ENCODE assay signal across 8 cellular contexts in the genomic region with DNA sequence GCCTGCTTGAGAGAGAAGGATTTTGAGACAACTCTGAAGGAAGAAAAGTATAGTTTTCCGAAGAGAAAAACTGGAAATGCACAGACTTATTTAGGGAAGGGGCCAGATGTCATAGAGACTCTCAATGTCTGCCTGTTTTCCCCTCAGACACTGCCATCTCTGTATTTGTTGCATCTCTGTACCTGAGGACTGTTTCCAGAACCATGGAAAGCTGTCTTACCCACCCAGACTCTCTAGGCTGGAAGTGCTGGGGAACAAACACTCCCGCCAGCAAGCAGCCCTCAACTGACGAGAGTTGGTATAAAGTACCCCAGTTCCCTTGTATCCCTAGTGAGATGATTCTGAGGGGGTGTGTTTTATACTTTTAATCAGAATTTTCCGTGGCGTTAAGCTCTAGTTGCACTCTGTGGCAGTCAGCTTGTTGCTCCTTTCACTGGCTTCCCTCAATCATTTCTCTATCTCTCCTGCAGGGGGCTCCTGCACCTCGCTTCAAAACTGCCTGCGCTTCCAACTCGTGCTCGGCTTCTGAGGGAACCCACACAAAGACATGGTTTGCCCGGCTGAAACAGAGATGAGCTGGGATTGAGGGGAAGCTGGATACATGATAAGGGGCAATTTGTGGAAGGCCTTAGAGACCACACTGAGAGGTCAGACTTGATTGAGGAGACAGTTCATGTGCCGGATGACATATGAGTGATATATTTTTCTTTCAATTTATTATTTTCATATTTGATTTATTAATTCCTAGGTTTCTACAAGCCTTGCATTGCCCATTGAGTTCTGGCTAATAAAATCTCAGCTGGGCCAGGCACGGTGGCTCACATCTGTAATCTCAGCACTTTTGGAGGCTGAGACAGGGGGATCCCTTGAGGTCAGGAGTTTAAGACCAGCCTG. TPM values are rescaled to one million over a fixed set of nuclear protein-coding genes. Genes with fewer than 3 reads are reported as not detected.
DNase-seq lines count a peak whose midpoint lies in the region; ATAC-seq, FAIRE-seq and TF ChIP-seq lines count a peak whose summit lies in the region.

No MANE protein-coding gene starts in this region.

- no peak overlapping the region for H3K27ac Mint-ChIP-seq in chondrocyte (ENCODE audit: unreplicated experiment)

- 0 out of 2 replicates have a peak, but pooled peaks cover 3% of the 10 kb centered on the region for H3K27me3 ChIP-seq in HAP-1 (ENCODE audit: low read depth)
- peaks cover 0 to 28% of the 10 kb centered on the region in 2 experiments; a peak in 4 of 5 replicates for H3K27me3 ChIP-seq in HepG2 (ENCODE audit: control insufficient read depth in 1 of 2, insufficient read depth in 2 of 2, low read length in 2 of 2)

- H3K36me3 Mint-ChIP-seq in chondrocyte (ENCODE audit: low read depth) = no peaks in the 10 kb centered on the region

- H2AFZ ChIP-seq in HepG2 (ENCODE audit: low read length) = no peak overlapping the region

- in situ Hi-C loops in HAP-1 (cut with MboI; ENCODE audit: low sequenced_read_pairs) (no loop called here), HepG2 (cut with HindIII; ENCODE audit: extremely low pct_ligation_motif_present, low pct_unique_long_range_greater_than_20kb) (loop anchor here (5.0 kb wide), 1 partner anchor 106 kb away; no protein-coding TSS in a partner anchor)

- H3K79me2 ChIP-seq in HepG2 (ENCODE audit: insufficient read depth, low read length) = no peaks in the 10 kb centered on the region

- 0 out of 2 replicates have a peak, but pooled peaks have one; percentile 18 for TF ChIP-seq RAD21 in HepG2 (CRISPR knock-in tag; IDR thresholded peaks at IDR 0.05)

- no peaks in the 10 kb centered on the region for H4K20me1 ChIP-seq in HepG2 (ENCODE audit: insufficient read depth, low read length)

- intact Hi-C loops in HepG2 (cut with micrococcal nuclease; ENCODE audit: unreplicated experiment) = loop anchor here (1.0 kb wide), 1 partner anchor 102 kb away; no protein-coding TSS in a partner anchor

- no peaks in the 10 kb centered on the region for H3K9me3 Mint-ChIP-seq in chondrocyte (ENCODE audit: low read depth)

- 11% methylated on average over 11 of the region's 12 CpGs for WGBS in HepG2 (ENCODE audit: low lambda C conversion rate)

- peak; percentile 89 for TF ChIP-seq CTCF in chondrocyte (IDR thresholded peaks at IDR 0.05)
- peak; percentile 83 for TF ChIP-seq CTCF in HepG2 (CRISPR knock-in tag; IDR thresholded peaks at IDR 0.05)

- no TSS peak for BruUV-seq in HepG2 (replicated peaks; lab: Mats Ljungman, UMichigan)

- H3K9me3 ChIP-seq in HAP-1 (no peaks in the 10 kb centered on the region), HepG2 (ENCODE audit: low read length) (no peaks in the 10 kb centered on the region)

- TF ChIP-seq EP300 in HepG2 (IDR thresholded peaks at IDR 0.05; ENCODE audit: low read depth in 2 of 2, low read length in 2 of 2) (no peak), HepG2 (CRISPR knock-in tag; IDR thresholded peaks at IDR 0.05; ENCODE audit: borderline replicate concordance) (no peak)

- H3K9ac ChIP-seq in HepG2 (ENCODE audit: insufficient read depth, low read depth, low read length) = no peak overlapping the region

- no peak overlapping the region for H3K4me3 Mint-ChIP-seq in chondrocyte (ENCODE audit: unreplicated experiment)

- peaks cover 21% of the 10 kb centered on the region for H3K4me1 ChIP-seq in HAP-1
- H3K4me1 ChIP-seq in HepG2 (ENCODE audit: insufficient read depth, low read length) = no peaks in the 10 kb centered on the region; the same call in 1 of the 2 replicates

- H3K36me3 ChIP-seq in HAP-1 (replicated peaks) = no peaks in the 10 kb centered on the region
- no peaks in the 10 kb centered on the region for H3K36me3 ChIP-seq in HepG2 (replicated peaks in 1 of 2; ENCODE audit: control insufficient read depth in 1 of 2, insufficient read depth in 2 of 2, low read length in 2 of 2)

- POLR2A ChIA-PET in HepG2 (lab: Yijun Ruan, JAX) = no interaction called here

- peaks cover 67% of the 10 kb centered on the region for H3K27me3 Mint-ChIP-seq in chondrocyte (ENCODE audit: low read depth)

- peak; percentile 72 for FAIRE-seq in HepG2 (lab: Jason Lieb, UNC)

- H3K27ac ChIP-seq in HepG2 (ENCODE audit: extremely low read length, insufficient read depth, low read length) = no peak overlapping the region

- peak overlapping the region; percentile 40; the same call in 1 of the 2 replicates for H3K4me2 ChIP-seq in HepG2 (ENCODE audit: low read depth, low read length)

- TF ChIP-seq POLR2A in HepG2 (IDR thresholded peaks at IDR 0.05; ENCODE audit: insufficient read depth in 1 of 2, low read depth in 2 of 2, low read length in 2 of 2) = no peak

- H3K4me3 ChIP-seq in HAP-1 (no peak overlapping the region), HepG2 (replicated peaks in 1 of 3; ENCODE audit: insufficient read depth in 1 of 3, low read depth in 2 of 3, low read length in 3 of 3) (no peak overlapping the region)

- H3K4me1 Mint-ChIP-seq in chondrocyte (ENCODE audit: low read depth) = peaks cover 8% of the 10 kb centered on the region

- CTCF ChIA-PET in HepG2 (lab: Yijun Ruan, JAX; ENCODE audit: low intra/inter-chr PET ratio, low total read pairs) = interaction anchor here (2.0 to 2.3 kb wide), 2 partner anchors 102 to 172 kb away, joined by 4 to 10 read pairs; no protein-coding TSS in a partner anchor

- peak; percentile 87 for DNase-seq in AG20443 (ENCODE audit: low spot score)
- DNase-seq in HAP-1 (ENCODE audit: low spot score in 2 of 2) = peak; percentile 84 to 90
- DNase-seq in NCI-H460 (ENCODE audit: extremely low read depth, low read depth) = peak; percentile 73
- DNase-seq in activated CD4-positive, alpha-beta T cell treated with anti-CD3 and anti-CD28 coated beads for 24 hours (ENCODE audit: low read depth in 2 of 2) = peak; percentile 25 to 38
- no peak for DNase-seq in chondrocyte (ENCODE audit: low spot score)
- DNase-seq in HepG2 (ENCODE audit: low spot score) = peak; percentile 60
- peak; percentile 34 to 48 for DNase-seq in stimulated activated CD4-positive, alpha-beta T cell treated with anti-CD3 and anti-CD28 coated beads, Interleukin-4, amount 100 ng/mL, for 4 hours
- DNase-seq in cortex of kidney (lab: John Stamatoyannopoulos, UW) = no peak

- ATAC-seq in HepG2 = peak; percentile 95

TF ChIP-seq in HepG2, 621 proteins besides CTCF, POLR2A, EP300 and RAD21 (continues in another document):
- TF ChIP-seq YY1 (IDR thresholded peaks at IDR 0.05; ENCODE audit: insufficient read depth, insufficient replicate concordance, low read depth, low read length) (peak; percentile 12), NFIC (IDR thresholded peaks at IDR 0.05; ENCODE audit: low read length) (no peak), ZNF543 (CRISPR knock-in tag; IDR thresholded peaks at IDR 0.05) (no peak)
- TF ChIP-seq, protein P1, sequence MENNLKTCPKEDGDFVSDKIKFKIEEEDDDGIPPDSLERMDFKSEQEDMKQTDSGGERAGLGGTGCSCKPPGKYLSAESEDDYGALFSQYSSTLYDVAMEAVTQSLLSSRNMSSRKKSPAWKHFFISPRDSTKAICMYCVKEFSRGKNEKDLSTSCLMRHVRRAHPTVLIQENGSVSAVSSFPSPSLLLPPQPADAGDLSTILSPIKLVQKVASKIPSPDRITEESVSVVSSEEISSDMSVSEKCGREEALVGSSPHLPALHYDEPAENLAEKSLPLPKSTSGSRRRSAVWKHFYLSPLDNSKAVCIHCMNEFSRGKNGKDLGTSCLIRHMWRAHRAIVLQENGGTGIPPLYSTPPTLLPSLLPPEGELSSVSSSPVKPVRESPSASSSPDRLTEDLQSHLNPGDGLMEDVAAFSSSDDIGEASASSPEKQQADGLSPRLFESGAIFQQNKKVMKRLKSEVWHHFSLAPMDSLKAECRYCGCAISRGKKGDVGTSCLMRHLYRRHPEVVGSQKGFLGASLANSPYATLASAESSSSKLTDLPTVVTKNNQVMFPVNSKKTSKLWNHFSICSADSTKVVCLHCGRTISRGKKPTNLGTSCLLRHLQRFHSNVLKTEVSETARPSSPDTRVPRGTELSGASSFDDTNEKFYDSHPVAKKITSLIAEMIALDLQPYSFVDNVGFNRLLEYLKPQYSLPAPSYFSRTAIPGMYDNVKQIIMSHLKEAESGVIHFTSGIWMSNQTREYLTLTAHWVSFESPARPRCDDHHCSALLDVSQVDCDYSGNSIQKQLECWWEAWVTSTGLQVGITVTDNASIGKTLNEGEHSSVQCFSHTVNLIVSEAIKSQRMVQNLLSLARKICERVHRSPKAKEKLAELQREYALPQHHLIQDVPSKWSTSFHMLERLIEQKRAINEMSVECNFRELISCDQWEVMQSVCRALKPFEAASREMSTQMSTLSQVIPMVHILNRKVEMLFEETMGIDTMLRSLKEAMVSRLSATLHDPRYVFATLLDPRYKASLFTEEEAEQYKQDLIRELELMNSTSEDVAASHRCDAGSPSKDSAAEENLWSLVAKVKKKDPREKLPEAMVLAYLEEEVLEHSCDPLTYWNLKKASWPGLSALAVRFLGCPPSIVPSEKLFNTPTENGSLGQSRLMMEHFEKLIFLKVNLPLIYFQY (CRISPR knock-in tag; IDR thresholded peaks at IDR 0.05; ENCODE audit: borderline replicate concordance) = no peak

RNA-seq across cellular contexts. Expression of gene CLPB, which starts 36.9 kb away (rescaled TPM):
- total RNA-seq in NCI-H460 (2014; rRNA removed; shearing (Covaris generic)) = 27.3 and 31.5 TPM in 2 replicates
- polyA plus RNA-seq in NCI-H460 (2014; cell fraction: nucleus; rRNA removed) = 29.4 and 30.9 TPM in 2 replicates
- total RNA-seq in chondrocyte (17.7 to 23.1 TPM (median 17.7 TPM) in 3 replicates), HepG2 (2016; rRNA removed; fragmentation: Illumina TruSeq; extraction: Trizol) (22.0 and 29.5 TPM in 2 replicates)
- 3.9 and 4.4 TPM in 2 replicates for total RNA-seq in HepG2 (2016; cell fraction: cytosol; rRNA removed; fragmentation: Illumina TruSeq; extraction: Trizol; ENCODE audit: low read depth)
- 20.1 and 28.8 TPM in 2 replicates for total RNA-seq in HepG2 (2016; cell fraction: insoluble cytoplasmic fraction; rRNA removed; fragmentation: Illumina TruSeq; extraction: Trizol)
- total RNA-seq in HepG2 (2016; cell fraction: membrane; rRNA removed; fragmentation: Illumina TruSeq; extraction: Trizol) = 7.9 and 8.5 TPM in 2 replicates
- 24.4 and 27.6 TPM in 2 replicates for total RNA-seq in HepG2 (2016; cell fraction: nucleus; rRNA removed; fragmentation: Illumina TruSeq; extraction: Trizol)
- polyA plus RNA-seq in HepG2 (2011; rRNA removed) = 11.8 and 15.6 TPM in 2 replicates
- polyA plus RNA-seq in HepG2 (2011; cell fraction: cytosol; rRNA removed) = 10.2 and 14.3 TPM in 2 replicates
- 19.1 and 25.1 TPM in 2 replicates for polyA plus RNA-seq in HepG2 (2011; cell fraction: nucleus; rRNA removed)
- polyA plus RNA-seq in HepG2 (2012) = 12.8 and 16.8 TPM in 2 replicates
- 3.4 and 4.0 TPM in 2 replicates for polyA plus RNA-seq in HepG2 (2016; cell fraction: cytosol; fragmentation: Illumina TruSeq; extraction: Trizol; ENCODE audit: low read depth)
- 13.3 and 16.1 TPM in 2 replicates for polyA plus RNA-seq in HepG2 (2016; cell fraction: insoluble cytoplasmic fraction; fragmentation: Illumina TruSeq; extraction: Trizol; ENCODE audit: low read depth)
- polyA plus RNA-seq in HepG2 (2016; cell fraction: membrane; fragmentation: Illumina TruSeq; extraction: Trizol; ENCODE audit: low read depth) = 4.9 and 5.7 TPM in 2 replicates
- polyA plus RNA-seq in HepG2 (2016; cell fraction: nucleus; fragmentation: Illumina TruSeq; extraction: Trizol; ENCODE audit: insufficient read depth, low read depth) = 19.8 and 22.4 TPM in 2 replicates
- 46.3 and 159 TPM in 2 replicates for polyA minus RNA-seq in HepG2 (2011; rRNA and poly(A)+ RNA removed; ENCODE audit: low replicate concordance)
- polyA minus RNA-seq in HepG2 (2011; cell fraction: cytosol; rRNA and poly(A)+ RNA removed) = 15.1 and 19.1 TPM in 2 replicates
- 22.1 and 24.0 TPM in 2 replicates for polyA minus RNA-seq in HepG2 (2011; cell fraction: nucleus; rRNA and poly(A)+ RNA removed)

Comparison
In these comparisons a context has a peak if more than half of its experiments do, and no peak if none do; other contexts are left out.
1. DNase-seq: peak in AG20443 (single experiment), HAP-1 (2 of 2), NCI-H460 (single experiment), activated CD4-positive, alpha-beta T cell treated with anti-CD3 and anti-CD28 coated beads for 24 hours (2 of 2), HepG2 (single experiment) and stimulated activated CD4-positive, alpha-beta T cell treated with anti-CD3 and anti-CD28 coated beads, Interleukin-4, amount 100 ng/mL, for 4 hours (2 of 2); none in chondrocyte (single experiment) and cortex of kidney (single experiment).